ENCODE assay signal across 36 cellular contexts in genomic region chr6:76416821-76417605, GRCh38.
A peak's percentile ranks its signal among the peaks of the same experiment; 100 is the strongest.
DNase-seq lines count a peak whose midpoint lies in the region; ATAC-seq, FAIRE-seq and TF ChIP-seq lines count a peak whose summit lies in the region.
"Had no signal": no experiment of that assay in that cellular context is flagged by ENCODE, and none has a peak within 500 bp of the region (broad histone marks: within the 10 kb centered on the region; RNA-seq: fewer than 3 reads in every experiment).

No MANE protein-coding gene starts in this region.

- no peak for ATAC-seq in stimulated activated naive CD8-positive, alpha-beta T cell treated with anti-CD3 and anti-CD28 coated beads, Interleukin-15, Interleukin-2, amounts not matched to agents 100 U/mL and 50 U/mL, for 24 hours
- ATAC-seq: A549; activated CD8-positive, alpha-beta memory T cell treated with anti-CD3 and anti-CD28 coated beads, Interleukin-2, amount 10 ng/mL, durations not matched to agents 7 days and 5 days; activated T-cell treated with anti-CD3 and anti-CD28 coated beads, Interleukin-2, amount 50 U/mL, for 4 hours; effector memory CD8-positive, alpha-beta T cell; pancreas had no signal

- H3K27me3 ChIP-seq in breast epithelium (no peaks in the 10 kb centered on the region), bronchial epithelial cell (ENCODE audit: control insufficient read depth, insufficient read depth, low read length) (no peaks in the 10 kb centered on the region)
- H3K27me3 ChIP-seq: neural progenitor cell, pancreas, right atrium auricular region, SJSA1, suprapubic skin had no signal

- intact Hi-C loops in MCF 10A (cut with micrococcal nuclease), result no loop called here
- intact Hi-C loops in breast epithelium (cut with DNase I; ENCODE audit: low total_unique reads), result no loop called here

- peak overlapping the region in 1 of 2 donors; percentile 7 for H3K27ac ChIP-seq in breast epithelium
- H3K27ac ChIP-seq: A549, left ventricle myocardium inferior, neural progenitor cell, pancreas, right atrium auricular region, SJSA1, suprapubic skin had no signal

- POLR2A ChIA-PET in MCF 10A (lab: Yijun Ruan, JAX), result no interaction called here

- FAIRE-seq in bronchial epithelial cell (lab: Jason Lieb, UNC), result no peak
- FAIRE-seq: A549, astrocyte, GM18507, GM19239, pancreas, small intestine had no signal

- H3K36me3 Mint-ChIP-seq in MCF 10A (ENCODE audit: insufficient read depth, unreplicated experiment), result peaks cover 5% of the 10 kb centered on the region
- H3K36me3 Mint-ChIP-seq: activated CD8-positive, alpha-beta memory T cell treated with anti-CD3 and anti-CD28 coated beads, Interleukin-2, amount 10 ng/mL, durations not matched to agents 7 days and 5 days; activated naive CD8-positive, alpha-beta T cell treated with anti-CD3 and anti-CD28 coated beads, Interleukin-2, amount 10 ng/mL, durations not matched to agents 7 days and 5 days; CD4-positive, CD25-positive, alpha-beta regulatory T cell; neural progenitor cell had no signal

- CTCF ChIA-PET in MCF 10A (lab: Yijun Ruan, JAX), result interaction anchor here (0.7 to 1.1 kb wide), 2 partner anchors 102 to 484 kb away, joined by 3 read pairs; no protein-coding TSS in a partner anchor

- H3K27me3 Mint-ChIP-seq in MCF 10A (ENCODE audit: insufficient read depth, unreplicated experiment), result no peaks in the 10 kb centered on the region
- H3K27me3 Mint-ChIP-seq: activated B cell treated with CpG ODN at 0.5 μM for 24 hours; activated CD8-positive, alpha-beta memory T cell treated with anti-CD3 and anti-CD28 coated beads, Interleukin-2, amount 10 ng/mL, durations not matched to agents 7 days and 5 days; activated naive CD8-positive, alpha-beta T cell treated with anti-CD3 and anti-CD28 coated beads, Interleukin-2, amount 10 ng/mL, durations not matched to agents 7 days and 5 days; CD4-positive, CD25-positive, alpha-beta regulatory T cell; effector memory CD8-positive, alpha-beta T cell had no signal

- H3K4me3 ChIP-seq in breast epithelium (no peak overlapping the region), bronchial epithelial cell (ENCODE audit: low read depth, low read length) (no peak overlapping the region)
- H3K4me3 ChIP-seq: A549, left ventricle myocardium inferior, neural progenitor cell, pancreas, right atrium auricular region, SJSA1, suprapubic skin had no signal

- H3K9me3 ChIP-seq in breast epithelium, result no peaks in the 10 kb centered on the region
- H3K9me3 ChIP-seq: A549, left ventricle myocardium inferior, pancreas, right atrium auricular region, suprapubic skin had no signal

- no peak overlapping the region for H3K4me3 Mint-ChIP-seq in MCF 10A (ENCODE audit: unreplicated experiment)
- H3K4me3 Mint-ChIP-seq: activated B cell treated with CpG ODN at 0.5 μM for 24 hours; activated CD8-positive, alpha-beta memory T cell treated with anti-CD3 and anti-CD28 coated beads, Interleukin-2, amount 10 ng/mL, durations not matched to agents 7 days and 5 days; activated naive CD8-positive, alpha-beta T cell treated with anti-CD3 and anti-CD28 coated beads, Interleukin-2, amount 10 ng/mL, durations not matched to agents 7 days and 5 days; activated T-cell treated with anti-CD3 and anti-CD28 coated beads, Interleukin-2, amount 50 U/mL, for 4 hours; CD4-positive, CD25-positive, alpha-beta regulatory T cell; effector memory CD8-positive, alpha-beta T cell; neural progenitor cell had no signal

- BruUV-seq in MCF 10A (replicated peaks; lab: Mats Ljungman, UMichigan), result no TSS peak

- no peaks in the 10 kb centered on the region for H3K4me1 ChIP-seq in breast epithelium
- H3K4me1 ChIP-seq: A549, left ventricle myocardium inferior, neural progenitor cell, pancreas, right atrium auricular region, SJSA1, suprapubic skin had no signal

- no peak for TF ChIP-seq POLR2A in breast epithelium (IDR thresholded peaks at IDR 0.05)

- H3K36me3 ChIP-seq in breast epithelium (no peaks in the 10 kb centered on the region), bronchial epithelial cell (ENCODE audit: control insufficient read depth, insufficient read depth, low read length) (no peaks in the 10 kb centered on the region)
- H3K36me3 ChIP-seq: left ventricle myocardium inferior, neural progenitor cell, pancreas, right atrium auricular region, SJSA1, suprapubic skin had no signal

- no peak for TF ChIP-seq CTCF in MCF 10A (IDR thresholded peaks at IDR 0.05; ENCODE audit: unreplicated experiment)
- TF ChIP-seq CTCF in breast epithelium (IDR thresholded peaks at IDR 0.05), result no peak
- TF ChIP-seq CTCF in bronchial epithelial cell (IDR thresholded peaks at IDR 0.05; ENCODE audit: insufficient read depth, low read length, severe bottlenecking), result no peak

- no peak overlapping the region for H3K27ac Mint-ChIP-seq in MCF 10A (ENCODE audit: low read depth, unreplicated experiment)
- H3K27ac Mint-ChIP-seq: activated B cell treated with CpG ODN at 0.5 μM for 24 hours; activated CD8-positive, alpha-beta memory T cell treated with anti-CD3 and anti-CD28 coated beads, Interleukin-2, amount 10 ng/mL, durations not matched to agents 7 days and 5 days; activated naive CD8-positive, alpha-beta T cell treated with anti-CD3 and anti-CD28 coated beads, Interleukin-2, amount 10 ng/mL, durations not matched to agents 7 days and 5 days; CD4-positive, CD25-positive, alpha-beta regulatory T cell; effector memory CD8-positive, alpha-beta T cell; neural progenitor cell had no signal

- H3K9me3 Mint-ChIP-seq in MCF 10A (ENCODE audit: unreplicated experiment), result no peaks in the 10 kb centered on the region
- H3K9me3 Mint-ChIP-seq: activated B cell treated with CpG ODN at 0.5 μM for 24 hours; activated naive CD8-positive, alpha-beta T cell treated with anti-CD3 and anti-CD28 coated beads, Interleukin-2, amount 10 ng/mL, durations not matched to agents 7 days and 5 days; effector memory CD8-positive, alpha-beta T cell; neural progenitor cell had no signal

- DNase-seq in MCF 10A (ENCODE audit: unreplicated experiment) (peak; percentile 26), breast epithelium (ENCODE audit: low spot score in 2 of 2) (no peak), NCI-H526 (lab: John Stamatoyannopoulos, UW) (peak; percentile 73 to 75), bronchial epithelial cell (ENCODE audit: low read depth) (peak; percentile 1), kidney glomerular epithelial cell (lab: John Stamatoyannopoulos, UW) (no peak), NCI-H510A (lab: John Stamatoyannopoulos, UW) (no peak)
- no peak for DNase-seq in stimulated activated naive CD8-positive, alpha-beta T cell treated with anti-CD3 and anti-CD28 coated beads, Interleukin-15, Interleukin-2, amounts not matched to agents 100 U/mL and 50 U/mL, for 24 hours
- no peak for DNase-seq in activated CD4-positive, alpha-beta T cell treated with anti-CD3 and anti-CD28 coated beads for 1 hour
- DNase-seq: activated B cell treated with CpG ODN at 0.5 μM for 24 hours; activated CD4-positive, alpha-beta T cell treated with anti-CD3 and anti-CD28 coated beads, Interleukin-2, amount 50 U/mL, for 1 hour; activated CD8-positive, alpha-beta memory T cell treated with anti-CD3 and anti-CD28 coated beads, Interleukin-2, amount 10 ng/mL, durations not matched to agents 7 days and 5 days; activated gamma-delta T cell; activated naive CD8-positive, alpha-beta T cell treated with anti-CD3 and anti-CD28 coated beads, Interleukin-2, amount 10 ng/mL, durations not matched to agents 7 days and 5 days; activated T-cell treated with anti-CD3 and anti-CD28 coated beads, Interleukin-2, amount 50 U/mL, for 4 hours; CD4-positive, CD25-positive, alpha-beta regulatory T cell; central memory CD4-positive, alpha-beta T cell; effector memory CD8-positive, alpha-beta T cell; GOT3; KG1; left ventricle myocardium inferior; mesendoderm; MM.1S; NCI-H2107; NCI-H82; pancreas; small intestine; stimulated activated naive CD4-positive, alpha-beta T cell; T1000 had no signal

- peaks cover 12% of the 10 kb centered on the region for H3K4me1 Mint-ChIP-seq in MCF 10A (ENCODE audit: insufficient read depth, unreplicated experiment)
- H3K4me1 Mint-ChIP-seq: activated B cell treated with CpG ODN at 0.5 μM for 24 hours; activated CD8-positive, alpha-beta memory T cell treated with anti-CD3 and anti-CD28 coated beads, Interleukin-2, amount 10 ng/mL, durations not matched to agents 7 days and 5 days; activated naive CD8-positive, alpha-beta T cell treated with anti-CD3 and anti-CD28 coated beads, Interleukin-2, amount 10 ng/mL, durations not matched to agents 7 days and 5 days; CD4-positive, CD25-positive, alpha-beta regulatory T cell; neural progenitor cell had no signal

Comparison
In these comparisons a context has a peak if more than half of its experiments do, and no peak if none do; other contexts are left out.
1. DNase-seq: peak in MCF 10A (single experiment), NCI-H526 (2 of 2) and bronchial epithelial cell (single experiment); none in breast epithelium (0 of 2), stimulated activated naive CD8-positive, alpha-beta T cell treated with anti-CD3 and anti-CD28 coated beads, Interleukin-15, Interleukin-2, amounts not matched to agents 100 U/mL and 50 U/mL, for 24 hours (single experiment), activated CD4-positive, alpha-beta T cell treated with anti-CD3 and anti-CD28 coated beads for 1 hour (single experiment), kidney glomerular epithelial cell (single experiment) and NCI-H510A (single experiment).